In the genomic region with DNA sequence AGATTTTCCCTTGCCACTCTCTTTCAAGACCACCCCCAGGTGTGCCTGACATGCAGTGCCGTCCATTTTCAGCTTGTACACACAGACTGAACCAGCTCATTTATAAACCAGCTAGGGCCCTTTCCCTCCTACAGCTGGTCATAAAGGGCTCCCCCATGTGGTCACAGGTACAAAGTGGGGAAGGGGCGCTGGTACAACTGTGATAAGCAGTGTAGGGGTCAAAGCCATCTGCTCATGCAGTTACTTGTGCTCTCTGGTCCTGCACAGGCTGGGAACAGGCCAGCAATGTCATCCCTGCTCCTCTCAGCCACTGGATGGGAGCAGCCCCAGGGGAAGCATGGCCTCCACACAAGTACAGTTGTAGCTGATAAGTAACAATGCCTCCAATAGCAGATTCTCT, we compare ENCODE assay signal across 2 cellular contexts.
TF ChIP-seq lines count a peak whose summit lies in the region.

No MANE protein-coding gene starts in this region.

TF ChIP-seq in GM23338, 12 proteins besides CTCF, POLR2A, EP300 and RAD21 (continues in another document):
- TF ChIP-seq ZNF331 (CRISPR knock-in tag; IDR thresholded peaks at IDR 0.05; ENCODE audit: low read depth) = no peak
- TF ChIP-seq, protein P1, sequence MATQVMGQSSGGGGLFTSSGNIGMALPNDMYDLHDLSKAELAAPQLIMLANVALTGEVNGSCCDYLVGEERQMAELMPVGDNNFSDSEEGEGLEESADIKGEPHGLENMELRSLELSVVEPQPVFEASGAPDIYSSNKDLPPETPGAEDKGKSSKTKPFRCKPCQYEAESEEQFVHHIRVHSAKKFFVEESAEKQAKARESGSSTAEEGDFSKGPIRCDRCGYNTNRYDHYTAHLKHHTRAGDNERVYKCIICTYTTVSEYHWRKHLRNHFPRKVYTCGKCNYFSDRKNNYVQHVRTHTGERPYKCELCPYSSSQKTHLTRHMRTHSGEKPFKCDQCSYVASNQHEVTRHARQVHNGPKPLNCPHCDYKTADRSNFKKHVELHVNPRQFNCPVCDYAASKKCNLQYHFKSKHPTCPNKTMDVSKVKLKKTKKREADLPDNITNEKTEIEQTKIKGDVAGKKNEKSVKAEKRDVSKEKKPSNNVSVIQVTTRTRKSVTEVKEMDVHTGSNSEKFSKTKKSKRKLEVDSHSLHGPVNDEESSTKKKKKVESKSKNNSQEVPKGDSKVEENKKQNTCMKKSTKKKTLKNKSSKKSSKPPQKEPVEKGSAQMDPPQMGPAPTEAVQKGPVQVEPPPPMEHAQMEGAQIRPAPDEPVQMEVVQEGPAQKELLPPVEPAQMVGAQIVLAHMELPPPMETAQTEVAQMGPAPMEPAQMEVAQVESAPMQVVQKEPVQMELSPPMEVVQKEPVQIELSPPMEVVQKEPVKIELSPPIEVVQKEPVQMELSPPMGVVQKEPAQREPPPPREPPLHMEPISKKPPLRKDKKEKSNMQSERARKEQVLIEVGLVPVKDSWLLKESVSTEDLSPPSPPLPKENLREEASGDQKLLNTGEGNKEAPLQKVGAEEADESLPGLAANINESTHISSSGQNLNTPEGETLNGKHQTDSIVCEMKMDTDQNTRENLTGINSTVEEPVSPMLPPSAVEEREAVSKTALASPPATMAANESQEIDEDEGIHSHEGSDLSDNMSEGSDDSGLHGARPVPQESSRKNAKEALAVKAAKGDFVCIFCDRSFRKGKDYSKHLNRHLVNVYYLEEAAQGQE (IDR thresholded peaks at IDR 0.05; ENCODE audit: unreplicated experiment) = no peak
- no peak for TF ChIP-seq ZNF114 (CRISPR knock-in tag; IDR thresholded peaks at IDR 0.05)
- no peak for TF ChIP-seq POLR2AphosphoS5 (IDR thresholded peaks at IDR 0.05; ENCODE audit: low read depth)
- TF ChIP-seq STAT1 (IDR thresholded peaks at IDR 0.05; ENCODE audit: unreplicated experiment) = no peak
- TF ChIP-seq NANOG (IDR thresholded peaks at IDR 0.05; ENCODE audit: borderline replicate concordance) = no peak
- TF ChIP-seq CREB1 (CRISPR knock-in tag; IDR thresholded peaks at IDR 0.05; ENCODE audit: low read depth) = no peak
- TF ChIP-seq EZH2 (IDR thresholded peaks at IDR 0.05; ENCODE audit: low read depth, unreplicated experiment) = no peak
- TF ChIP-seq JUNB (IDR thresholded peaks at IDR 0.05; ENCODE audit: unreplicated experiment) = no peak
- no peak for TF ChIP-seq EZH2phosphoT487 (IDR thresholded peaks at IDR 0.05; ENCODE audit: unreplicated experiment)
- TF ChIP-seq, protein P2, sequence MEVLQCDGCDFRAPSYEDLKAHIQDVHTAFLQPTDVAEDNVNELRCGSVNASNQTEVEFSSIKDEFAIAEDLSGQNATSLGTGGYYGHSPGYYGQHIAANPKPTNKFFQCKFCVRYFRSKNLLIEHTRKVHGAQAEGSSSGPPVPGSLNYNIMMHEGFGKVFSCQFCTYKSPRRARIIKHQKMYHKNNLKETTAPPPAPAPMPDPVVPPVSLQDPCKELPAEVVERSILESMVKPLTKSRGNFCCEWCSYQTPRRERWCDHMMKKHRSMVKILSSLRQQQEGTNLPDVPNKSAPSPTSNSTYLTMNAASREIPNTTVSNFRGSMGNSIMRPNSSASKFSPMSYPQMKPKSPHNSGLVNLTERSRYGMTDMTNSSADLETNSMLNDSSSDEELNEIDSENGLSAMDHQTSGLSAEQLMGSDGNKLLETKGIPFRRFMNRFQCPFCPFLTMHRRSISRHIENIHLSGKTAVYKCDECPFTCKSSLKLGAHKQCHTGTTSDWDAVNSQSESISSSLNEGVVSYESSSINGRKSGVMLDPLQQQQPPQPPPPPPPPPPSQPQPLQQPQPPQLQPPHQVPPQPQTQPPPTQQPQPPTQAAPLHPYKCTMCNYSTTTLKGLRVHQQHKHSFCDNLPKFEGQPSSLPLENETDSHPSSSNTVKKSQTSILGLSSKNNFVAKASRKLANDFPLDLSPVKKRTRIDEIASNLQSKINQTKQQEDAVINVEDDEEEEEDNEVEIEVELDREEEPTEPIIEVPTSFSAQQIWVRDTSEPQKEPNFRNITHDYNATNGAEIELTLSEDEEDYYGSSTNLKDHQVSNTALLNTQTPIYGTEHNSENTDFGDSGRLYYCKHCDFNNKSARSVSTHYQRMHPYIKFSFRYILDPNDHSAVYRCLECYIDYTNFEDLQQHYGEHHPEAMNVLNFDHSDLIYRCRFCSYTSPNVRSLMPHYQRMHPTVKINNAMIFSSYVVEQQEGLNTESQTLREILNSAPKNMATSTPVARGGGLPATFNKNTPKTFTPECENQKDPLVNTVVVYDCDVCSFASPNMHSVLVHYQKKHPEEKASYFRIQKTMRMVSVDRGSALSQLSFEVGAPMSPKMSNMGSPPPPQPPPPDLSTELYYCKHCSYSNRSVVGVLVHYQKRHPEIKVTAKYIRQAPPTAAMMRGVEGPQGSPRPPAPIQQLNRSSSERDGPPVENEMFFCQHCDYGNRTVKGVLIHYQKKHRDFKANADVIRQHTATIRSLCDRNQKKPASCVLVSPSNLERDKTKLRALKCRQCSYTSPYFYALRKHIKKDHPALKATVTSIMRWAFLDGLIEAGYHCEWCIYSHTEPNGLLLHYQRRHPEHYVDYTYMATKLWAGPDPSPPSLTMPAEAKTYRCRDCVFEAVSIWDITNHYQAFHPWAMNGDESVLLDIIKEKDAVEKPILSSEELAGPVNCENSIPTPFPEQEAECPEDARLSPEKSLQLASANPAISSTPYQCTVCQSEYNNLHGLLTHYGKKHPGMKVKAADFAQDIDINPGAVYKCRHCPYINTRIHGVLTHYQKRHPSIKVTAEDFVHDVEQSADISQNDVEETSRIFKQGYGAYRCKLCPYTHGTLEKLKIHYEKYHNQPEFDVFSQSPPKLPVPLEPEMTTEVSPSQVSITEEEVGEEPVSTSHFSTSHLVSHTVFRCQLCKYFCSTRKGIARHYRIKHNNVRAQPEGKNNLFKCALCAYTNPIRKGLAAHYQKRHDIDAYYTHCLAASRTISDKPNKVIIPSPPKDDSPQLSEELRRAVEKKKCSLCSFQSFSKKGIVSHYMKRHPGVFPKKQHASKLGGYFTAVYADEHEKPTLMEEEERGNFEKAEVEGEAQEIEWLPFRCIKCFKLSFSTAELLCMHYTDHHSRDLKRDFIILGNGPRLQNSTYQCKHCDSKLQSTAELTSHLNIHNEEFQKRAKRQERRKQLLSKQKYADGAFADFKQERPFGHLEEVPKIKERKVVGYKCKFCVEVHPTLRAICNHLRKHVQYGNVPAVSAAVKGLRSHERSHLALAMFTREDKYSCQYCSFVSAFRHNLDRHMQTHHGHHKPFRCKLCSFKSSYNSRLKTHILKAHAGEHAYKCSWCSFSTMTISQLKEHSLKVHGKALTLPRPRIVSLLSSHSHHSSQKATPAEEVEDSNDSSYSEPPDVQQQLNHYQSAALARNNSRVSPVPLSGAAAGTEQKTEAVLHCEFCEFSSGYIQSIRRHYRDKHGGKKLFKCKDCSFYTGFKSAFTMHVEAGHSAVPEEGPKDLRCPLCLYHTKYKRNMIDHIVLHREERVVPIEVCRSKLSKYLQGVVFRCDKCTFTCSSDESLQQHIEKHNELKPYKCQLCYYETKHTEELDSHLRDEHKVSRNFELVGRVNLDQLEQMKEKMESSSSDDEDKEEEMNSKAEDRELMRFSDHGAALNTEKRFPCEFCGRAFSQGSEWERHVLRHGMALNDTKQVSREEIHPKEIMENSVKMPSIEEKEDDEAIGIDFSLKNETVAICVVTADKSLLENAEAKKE (CRISPR knock-in tag; IDR thresholded peaks at IDR 0.05) = no peak

TF ChIP-seq in HEK293T, 16 proteins besides CTCF, POLR2A, EP300 and RAD21:
- TF ChIP-seq NFRKB (IDR thresholded peaks at IDR 0.05) (no peak), ARNT (IDR thresholded peaks at IDR 0.05) (no peak), TARDBP (IDR thresholded peaks at IDR 0.05) (no peak), SP1 (IDR thresholded peaks at IDR 0.05) (no peak), SUZ12 (IDR thresholded peaks at IDR 0.05) (no peak), ZNF384 (IDR thresholded peaks at IDR 0.05) (no peak), L3MBTL2 (conservative IDR thresholded peaks at IDR 0.05) (no peak), BHLHE40 (IDR thresholded peaks at IDR 0.05; ENCODE audit: borderline replicate concordance) (no peak), ELF4 (IDR thresholded peaks at IDR 0.05) (no peak), CTBP1 (IDR thresholded peaks at IDR 0.05; ENCODE audit: borderline replicate concordance) (no peak), FOXA1 (IDR thresholded peaks at IDR 0.05) (no peak), LEF1 (IDR thresholded peaks at IDR 0.05; ENCODE audit: borderline replicate concordance) (no peak), FOXK2 (IDR thresholded peaks at IDR 0.05) (no peak), HDGF (IDR thresholded peaks at IDR 0.05; ENCODE audit: borderline replicate concordance) (no peak)
- TF ChIP-seq, protein P3, sequence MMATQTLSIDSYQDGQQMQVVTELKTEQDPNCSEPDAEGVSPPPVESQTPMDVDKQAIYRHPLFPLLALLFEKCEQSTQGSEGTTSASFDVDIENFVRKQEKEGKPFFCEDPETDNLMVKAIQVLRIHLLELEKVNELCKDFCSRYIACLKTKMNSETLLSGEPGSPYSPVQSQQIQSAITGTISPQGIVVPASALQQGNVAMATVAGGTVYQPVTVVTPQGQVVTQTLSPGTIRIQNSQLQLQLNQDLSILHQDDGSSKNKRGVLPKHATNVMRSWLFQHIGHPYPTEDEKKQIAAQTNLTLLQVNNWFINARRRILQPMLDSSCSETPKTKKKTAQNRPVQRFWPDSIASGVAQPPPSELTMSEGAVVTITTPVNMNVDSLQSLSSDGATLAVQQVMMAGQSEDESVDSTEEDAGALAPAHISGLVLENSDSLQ (IDR thresholded peaks at IDR 0.05) = no peak
